In the genomic region with DNA sequence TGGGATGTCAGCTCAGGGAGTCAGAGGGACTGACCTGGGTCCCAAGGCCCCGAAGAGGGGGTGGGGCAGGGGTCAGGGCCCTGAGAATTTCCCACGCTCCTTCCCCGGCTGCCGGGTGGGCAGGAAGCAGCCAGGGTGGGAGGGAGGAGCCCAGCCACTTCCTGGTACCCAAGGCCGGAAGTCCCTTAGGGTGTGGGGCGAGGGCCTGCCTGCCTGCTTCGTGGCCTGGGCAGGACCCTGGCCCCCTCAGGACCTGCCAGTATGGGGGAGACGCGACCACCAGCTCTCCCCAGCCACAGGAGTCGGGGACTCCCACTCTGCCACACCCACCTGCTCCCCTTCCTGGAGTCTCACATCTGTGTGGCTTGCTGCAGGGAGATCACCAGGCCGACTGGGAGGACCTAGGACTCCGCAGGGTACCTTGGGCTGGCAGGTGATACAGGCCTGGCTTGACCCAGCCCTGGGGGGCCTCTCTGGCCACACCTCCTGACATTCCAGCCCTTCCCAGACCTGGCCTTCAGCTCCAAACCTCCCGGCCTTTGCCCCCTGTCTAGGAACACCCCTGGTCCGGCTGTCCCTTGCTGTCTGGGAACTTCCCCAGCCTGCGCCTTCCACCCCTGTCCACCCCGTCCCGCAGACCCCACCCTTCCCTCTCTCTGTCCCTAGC, we compare ENCODE assay signal across 8 cellular contexts. TPM values are rescaled to one million over a fixed set of nuclear protein-coding genes. Genes with fewer than 3 reads are reported as not detected.
DNase-seq lines count a peak whose midpoint lies in the region; ATAC-seq and TF ChIP-seq lines count a peak whose summit lies in the region.

No MANE protein-coding gene starts in this region.

- RAD21 ChIA-PET in HCT116 (lab: Charles Lee; ENCODE audit: low non-redundant PET in 1 of 2, low total read pairs in 2 of 2, uncharacterized antibody in 2 of 2, unreplicated experiment in 2 of 2), result interaction anchor here in 1 of 2 experiments (0.6 to 1.0 kb wide), 2 partner anchors 8 to 15 kb away, joined by 3 to 5 read pairs; no protein-coding TSS in a partner anchor

- no peak for TF ChIP-seq POLR2A in HCT116 (IDR thresholded peaks at IDR 0.05; ENCODE audit: borderline replicate concordance, extremely low read depth, insufficient read depth, insufficient read length)
- peak in 1 of 2 donors; percentile 58 for TF ChIP-seq POLR2A in heart left ventricle (IDR thresholded peaks at IDR 0.05)

- TF ChIP-seq CTCF in HCT116 (IDR thresholded peaks at IDR 0.05 in 2 of 3, conservative IDR thresholded peaks at IDR 0.05 in 1 of 3; ENCODE audit: borderline replicate concordance in 1 of 3, insufficient read depth in 1 of 3, low read depth in 2 of 3, low read length in 2 of 3) (no peak), PC-9 (conservative IDR thresholded peaks at IDR 0.05) (no peak), heart left ventricle (IDR thresholded peaks at IDR 0.05) (no peak)

- DNase-seq in EH (ENCODE audit: low read depth) (peak; percentile 83), HCT116 (ENCODE audit: low read depth, low spot score) (no peak), PC-9 (peak; percentile 77 to 85), heart left ventricle (peak; percentile 87 to 93 (median 89)), retina (peak; percentile 70), Ammon's horn (ENCODE audit: low spot score) (no peak)
- peak; percentile 73 for DNase-seq in activated naive CD4-positive, alpha-beta T cell treated with Interleukin-2 at 50 U/mL for 16 hours

- H3K27me3 ChIP-seq in HCT116 (ENCODE audit: insufficient read depth, low read length) (no peaks in the 10 kb centered on the region), PC-9 (ENCODE audit: insufficient read depth, low read depth) (no peaks in the 10 kb centered on the region), heart left ventricle (no peaks in the 10 kb centered on the region)

- no peaks in the 10 kb centered on the region for H3K9me2 ChIP-seq in HCT116 (ENCODE audit: insufficient read depth)
- no peaks in the 10 kb centered on the region for H3K9me2 ChIP-seq in PC-9 (ENCODE audit: insufficient read depth)

- H3K79me2 ChIP-seq in HCT116 (ENCODE audit: insufficient read depth, low read length) (peaks cover 47% of the 10 kb centered on the region), PC-9 (ENCODE audit: low read depth) (peaks cover 37% of the 10 kb centered on the region)

- TSS peak; percentile 88 for BruUV-seq in HCT116 (replicated peaks; lab: Mats Ljungman, UMichigan)
- BruUV-seq in PC-9 (replicated peaks; lab: Mats Ljungman, UMichigan), result TSS peak; percentile 78

- intact Hi-C loops in HCT116 (cut with micrococcal nuclease), result no loop called here
- intact Hi-C loops in PC-9 (cut with micrococcal nuclease; ENCODE audit: unreplicated experiment), result no loop called here
- intact Hi-C loops in heart left ventricle (cut with DNase I), result no loop called here

- H2AFZ ChIP-seq in HCT116 (ENCODE audit: low read depth, low read length, poor library complexity, severe bottlenecking), result no peak overlapping the region
- no peak overlapping the region for H2AFZ ChIP-seq in PC-9

- CTCF ChIA-PET in HCT116 (lab: Charles Lee) (interaction anchor here (0.8 kb wide), 1 partner anchor 15 kb away, joined by 3 read pairs; no protein-coding TSS in a partner anchor), PC-9 (lab: Charles Lee) (no interaction called here)

- POLR2A ChIA-PET in HCT116 (lab: Charles Lee) (interaction anchor here (0.7 to 4.4 kb wide), 3 partner anchors 10 to 709 kb away, joined by 3 to 54 read pairs (median 5); a partner anchor contains a TSS), PC-9 (lab: Charles Lee; ENCODE audit: unreplicated experiment) (interaction anchor here (0.5 kb wide), 1 partner anchor 10 kb away, joined by 4 read pairs; a partner anchor contains a TSS)

- H3K4me2 ChIP-seq in HCT116 (ENCODE audit: low read length), result peak overlapping the region; percentile 76
- peak overlapping the region; percentile 74 for H3K4me2 ChIP-seq in PC-9

- TF ChIP-seq RAD21 in HCT116 (IDR thresholded peaks at IDR 0.05; ENCODE audit: low read depth), result no peak

- H3F3A ChIP-seq in PC-9 (ENCODE audit: insufficient read depth, low read depth), result peaks cover 66% of the 10 kb centered on the region

- H3K4me3 ChIP-seq in HCT116 (replicated peaks in 1 of 2; ENCODE audit: low read depth in 1 of 2, low read length in 2 of 2) (peak overlapping the region; percentile 31 to 41), PC-9 (peak overlapping the region; percentile 42; the same call in 1 of the 2 replicates), heart left ventricle (peak overlapping the region in 10 of 12 donors; percentile 3 to 82 (median 36))

- H3K9me3 ChIP-seq in HCT116 (ENCODE audit: control insufficient read depth in 1 of 2, insufficient read depth in 1 of 2, low read depth in 1 of 2, low read length in 2 of 2) (no peaks in the 10 kb centered on the region), PC-9 (ENCODE audit: insufficient read depth, low read depth) (no peaks in the 10 kb centered on the region), heart left ventricle (no peaks in the 10 kb centered on the region)

- H4K20me1 ChIP-seq in HCT116 (ENCODE audit: insufficient read depth), result no peaks in the 10 kb centered on the region
- H4K20me1 ChIP-seq in PC-9 (ENCODE audit: insufficient read depth), result peaks cover 9% of the 10 kb centered on the region; the same call in 1 of the 2 replicates

- peak; percentile 51 for ATAC-seq in HCT116
- peak; percentile 29 to 68 (median 32) for ATAC-seq in heart left ventricle
- no peak for ATAC-seq in HG02588 (IDR thresholded peaks at IDR 0.05; ENCODE audit: unreplicated experiment)

- H3K36me3 ChIP-seq in HCT116 (ENCODE audit: control insufficient read depth in 1 of 2, insufficient read depth in 2 of 2, low read length in 2 of 2), result peaks cover 20 to 31% of the 10 kb centered on the region in 2 experiments
- H3K36me3 ChIP-seq in PC-9 (ENCODE audit: low read depth), result peaks cover 2% of the 10 kb centered on the region; the same call in 1 of the 2 replicates
- H3K36me3 ChIP-seq in heart left ventricle, result peaks cover 6 to 46% (median 40%) of the 10 kb centered on the region in 9 donors

- 16 to 28% (median 23%) methylated on average over 12 to 17 of the region's 17 CpGs for WGBS in heart left ventricle, 4 donors

- peak overlapping the region; percentile 65 for H3K9ac ChIP-seq in HCT116 (ENCODE audit: low read length)

- H3K4me1 ChIP-seq in HCT116 (ENCODE audit: control insufficient read depth in 1 of 2, insufficient read depth in 2 of 2, low read length in 2 of 2) (peaks cover 44 to 94% of the 10 kb centered on the region in 2 experiments), PC-9 (replicated peaks; ENCODE audit: insufficient read depth) (peaks cover 51% of the 10 kb centered on the region), heart left ventricle (peaks cover 21 to 83% (median 78%) of the 10 kb centered on the region in 12 donors)

- peak overlapping the region; percentile 90 for H3K27ac ChIP-seq in HCT116 (ENCODE audit: low read depth, low read length)
- H3K27ac ChIP-seq in PC-9, result peak overlapping the region; percentile 92
- peak overlapping the region; percentile 84 to 100 (median 98) for H3K27ac ChIP-seq in heart left ventricle

TF ChIP-seq in HCT116, 20 proteins besides CTCF, POLR2A, EP300 and RAD21 (continues in another document):
- peak; percentile 94 for TF ChIP-seq POLR2AphosphoS5 (IDR thresholded peaks at IDR 0.05; ENCODE audit: low read depth, low read length)
- TF ChIP-seq, protein P1, sequence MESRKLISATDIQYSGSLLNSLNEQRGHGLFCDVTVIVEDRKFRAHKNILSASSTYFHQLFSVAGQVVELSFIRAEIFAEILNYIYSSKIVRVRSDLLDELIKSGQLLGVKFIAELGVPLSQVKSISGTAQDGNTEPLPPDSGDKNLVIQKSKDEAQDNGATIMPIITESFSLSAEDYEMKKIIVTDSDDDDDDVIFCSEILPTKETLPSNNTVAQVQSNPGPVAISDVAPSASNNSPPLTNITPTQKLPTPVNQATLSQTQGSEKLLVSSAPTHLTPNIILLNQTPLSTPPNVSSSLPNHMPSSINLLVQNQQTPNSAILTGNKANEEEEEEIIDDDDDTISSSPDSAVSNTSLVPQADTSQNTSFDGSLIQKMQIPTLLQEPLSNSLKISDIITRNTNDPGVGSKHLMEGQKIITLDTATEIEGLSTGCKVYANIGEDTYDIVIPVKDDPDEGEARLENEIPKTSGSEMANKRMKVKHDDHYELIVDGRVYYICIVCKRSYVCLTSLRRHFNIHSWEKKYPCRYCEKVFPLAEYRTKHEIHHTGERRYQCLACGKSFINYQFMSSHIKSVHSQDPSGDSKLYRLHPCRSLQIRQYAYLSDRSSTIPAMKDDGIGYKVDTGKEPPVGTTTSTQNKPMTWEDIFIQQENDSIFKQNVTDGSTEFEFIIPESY (IDR thresholded peaks at IDR 0.05; ENCODE audit: extremely low read depth, insufficient replicate concordance, low read length), result peak; percentile 51
- TF ChIP-seq, protein P2, sequence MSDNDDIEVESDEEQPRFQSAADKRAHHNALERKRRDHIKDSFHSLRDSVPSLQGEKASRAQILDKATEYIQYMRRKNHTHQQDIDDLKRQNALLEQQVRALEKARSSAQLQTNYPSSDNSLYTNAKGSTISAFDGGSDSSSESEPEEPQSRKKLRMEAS (IDR thresholded peaks at IDR 0.05), result no peak
- TF ChIP-seq TCF7L2 (IDR thresholded peaks at IDR 0.05; ENCODE audit: borderline replicate concordance, extremely low read depth, insufficient read depth, insufficient read length), result peak; percentile 17
- TF ChIP-seq SP1 (IDR thresholded peaks at IDR 0.05; ENCODE audit: low read depth), result no peak
- TF ChIP-seq YY1 (IDR thresholded peaks at IDR 0.05; ENCODE audit: extremely low read depth, insufficient replicate concordance, low read depth, low read length), result no peak

RNA-seq across cellular contexts. Expression of a gene that starts 9.8 kb away (rescaled TPM):
- total RNA-seq in HCT116 (2021; ENCODE audit: unreplicated experiment) (276 TPM), PC-9 (2021) (86.9 and 143 TPM in 2 replicates), heart left ventricle (100 to 1,000 TPM; 149 to 425 (median 269) TPM)
- polyA plus RNA-seq in HCT116 (2012), result 398 and 405 TPM in 2 replicates
- polyA plus RNA-seq in heart left ventricle, result 100 to 1,000 TPM; 217 to 282 TPM

RNA-seq across cellular contexts. Expression of a gene that starts 11.0 kb away (rescaled TPM):
- 146 TPM for total RNA-seq in HCT116 (2021; ENCODE audit: unreplicated experiment)
- polyA plus RNA-seq in HCT116 (2012), result 63.2 and 79.4 TPM in 2 replicates
- total RNA-seq in PC-9 (2021), result 61.4 and 92.0 TPM in 2 replicates
- total RNA-seq in heart left ventricle, result 100 to 1,000 TPM in 1 of 9 donors, 10 to 100 TPM in 8; 25.8 to 115 (median 60.5) TPM
- 10 to 100 TPM; 31.5 to 33.6 TPM for polyA plus RNA-seq in heart left ventricle

RNA-seq across cellular contexts. Expression of a gene that starts 16.0 kb away (rescaled TPM):
- total RNA-seq in HCT116 (2021; ENCODE audit: unreplicated experiment) (77.1 TPM), PC-9 (2021) (51.8 and 64.2 TPM in 2 replicates), heart left ventricle (10 to 100 TPM; 11.6 to 46.7 (median 18.7) TPM)
- polyA plus RNA-seq in HCT116 (2012), result 87.0 and 88.0 TPM in 2 replicates
- polyA plus RNA-seq in heart left ventricle, result 10 to 100 TPM; 23.8 to 56.4 TPM

RNA-seq across cellular contexts. Expression of a gene that starts 17.8 kb away (rescaled TPM):
- total RNA-seq in HCT116 (2021; ENCODE audit: unreplicated experiment), result 428 TPM
- 468 and 508 TPM in 2 replicates for polyA plus RNA-seq in HCT116 (2012)
- 157 and 214 TPM in 2 replicates for total RNA-seq in PC-9 (2021)
- 100 to 1,000 TPM; 201 to 584 (median 450) TPM for total RNA-seq in heart left ventricle
- polyA plus RNA-seq in heart left ventricle, result 1,000 to 10,000 TPM in 1 of 2 donors, 100 to 1,000 TPM in 1; 459 to 1,034 TPM

RNA-seq across cellular contexts. Expression of a gene that starts 21.5 kb away (rescaled TPM):
- total RNA-seq in HCT116 (2021; ENCODE audit: unreplicated experiment), result 23.8 TPM
- polyA plus RNA-seq in HCT116 (2012), result 11.1 and 11.8 TPM in 2 replicates
- total RNA-seq in PC-9 (2021), result 1.8 and 1.9 TPM in 2 replicates
- total RNA-seq in heart left ventricle, result 1 to 10 TPM in 6 of 9 donors, under 1 TPM in 3; 0.60 to 2.2 (median 1.8) TPM
- polyA plus RNA-seq in heart left ventricle, result 1 to 10 TPM; 1.0 to 1.6 TPM

Comparison
In these comparisons a context has a peak if more than half of its experiments do, and no peak if none do; other contexts are left out.
1. DNase-seq: peak in EH (single experiment), PC-9 (2 of 2), activated naive CD4-positive, alpha-beta T cell treated with Interleukin-2 at 50 U/mL for 16 hours (single experiment), heart left ventricle (5 of 5) and retina (single experiment); none in HCT116 (single experiment) and Ammon's horn (single experiment).
2. Peak in every context shown above with its lines, with median percentiles within 50 percentile points of each other: H3K27ac ChIP-seq and H3K4me3 ChIP-seq.